Comparison of ENCODE assay signal across 22 cellular contexts in the genomic region with DNA sequence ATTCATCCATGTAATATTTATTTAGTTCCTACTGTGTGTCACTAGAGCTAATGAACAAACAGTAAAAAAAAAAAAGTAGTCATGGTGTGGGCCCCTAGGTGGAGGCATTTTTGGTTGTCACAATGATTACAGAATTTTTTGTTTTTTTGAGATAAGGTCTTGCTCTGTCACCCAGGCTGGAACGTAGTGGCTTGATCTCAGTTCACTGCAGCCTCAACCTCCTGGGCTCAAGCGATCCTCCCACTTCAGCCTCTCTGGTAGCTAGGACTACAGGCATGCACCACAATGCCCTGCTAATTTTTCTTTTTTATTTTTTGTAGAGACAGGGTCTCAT.
"Had no signal": no experiment of that assay in that cellular context is flagged by ENCODE, and none has a peak within 500 bp of the region (broad histone marks: within the 10 kb centered on the region; RNA-seq: fewer than 3 reads in every experiment).

No MANE protein-coding gene starts in this region.

- DNase-seq: dermis blood vessel endothelial cell; dorsolateral prefrontal cortex; effector CD4-positive, alpha-beta T cell; effector memory CD4-positive, alpha-beta T cell; esophagus squamous epithelium; foreskin fibroblast; foreskin melanocyte; gastrocnemius medialis; glutamatergic neuron; head of caudate nucleus; heart right ventricle; hippocampal formation; left cardiac atrium; left lung; left ventricle myocardium superior; lower lobe of right lung; mesenchymal stem cell; mucosa of descending colon; naive B cell had no signal

- H3K9me3 ChIP-seq: esophagus squamous epithelium, gastrocnemius medialis, heart right ventricle, left lung, lower lobe of right lung, mucosa of descending colon had no signal

- H3K36me3 Mint-ChIP-seq: mesothelial cell of epicardium, naive B cell had no signal

- H3K4me3 Mint-ChIP-seq: mesothelial cell of epicardium had no signal

- H3K27me3 ChIP-seq: esophagus squamous epithelium, gastrocnemius medialis, left lung had no signal

- H3K27ac ChIP-seq: coronary artery, dorsolateral prefrontal cortex, esophagus squamous epithelium, gastrocnemius medialis, heart right ventricle, left lung, lower lobe of right lung had no signal

- H3K4me1 ChIP-seq: esophagus squamous epithelium, gastrocnemius medialis, heart right ventricle, left lung, lower lobe of right lung had no signal

- H3K27ac Mint-ChIP-seq: mesothelial cell of epicardium, naive B cell had no signal

- H3K4me1 Mint-ChIP-seq: mesothelial cell of epicardium had no signal

- H3K36me3 ChIP-seq: esophagus squamous epithelium, gastrocnemius medialis, heart right ventricle, left lung, lower lobe of right lung had no signal

- H3K4me3 ChIP-seq: coronary artery, dorsolateral prefrontal cortex, esophagus squamous epithelium, gastrocnemius medialis, heart right ventricle, left lung, lower lobe of right lung, mucosa of descending colon had no signal

- ATAC-seq: esophagus mucosa, gastrocnemius medialis, heart right ventricle, left cardiac atrium, left lung, left ventricle myocardium superior, lower lobe of right lung, mucosa of descending colon had no signal
